In genomic region chr15:51846463-51847230, GRCh38 we compare ENCODE assay signal across 9 cellular contexts. TPM values are rescaled to one million over a fixed set of nuclear protein-coding genes. Genes with fewer than 3 reads are reported as not detected.
DNase-seq lines count a peak whose midpoint lies in the region; ATAC-seq and TF ChIP-seq lines count a peak whose summit lies in the region.
"Had no signal": no experiment of that assay in that cellular context is flagged by ENCODE, and none has a peak within 500 bp of the region (broad histone marks: within the 10 kb centered on the region; RNA-seq: fewer than 3 reads in every experiment).

No MANE protein-coding gene starts in this region.

- H3K23ac ChIP-seq in IMR-90 (ENCODE audit: low read depth, low read length) = no peak overlapping the region

- H2AFZ ChIP-seq in IMR-90 (replicated peaks; ENCODE audit: low read length, poor library complexity) = no peak overlapping the region

- H3K4me3 ChIP-seq in IMR-90 (ENCODE audit: insufficient read depth, low read depth, low read length) (no peak overlapping the region), adrenal gland (no peak overlapping the region)

- H3K14ac ChIP-seq in IMR-90 (replicated peaks; ENCODE audit: low read depth, low read length) = peak overlapping the region; percentile 5; the same call in 1 of the 2 replicates

- peaks cover 22 to 90% of the 10 kb centered on the region in 2 experiments for H3K79me1 ChIP-seq in IMR-90 (ENCODE audit: low read depth in 1 of 2, low read length in 2 of 2)

- H3K9me3 ChIP-seq in IMR-90 (ENCODE audit: control insufficient read depth, insufficient read depth, low read length) = no peaks in the 10 kb centered on the region
- no peaks in the 10 kb centered on the region for H3K9me3 ChIP-seq in adrenal gland (replicated peaks in 1 of 3)

- peaks cover 87% of the 10 kb centered on the region; the same call in 1 of the 2 replicates for H4K20me1 ChIP-seq in IMR-90 (ENCODE audit: insufficient read depth, low read length)

- H3K4me1 ChIP-seq in IMR-90 (ENCODE audit: control insufficient read depth, insufficient read depth, low read length) = peaks cover 20% of the 10 kb centered on the region
- peaks cover 18 to 60% of the 10 kb centered on the region in 2 donors for H3K4me1 ChIP-seq in adrenal gland (replicated peaks in 1 of 2)

- no peak overlapping the region for H2BK15ac ChIP-seq in IMR-90 (ENCODE audit: low read depth, low read length)

- DNase-seq in A172 (ENCODE audit: low spot score) = peak; percentile 58
- peak; percentile 62 for DNase-seq in IMR-90
- DNase-seq in adrenal gland = peak in 1 of 7 donors; percentile 29
- peak; percentile 60 for DNase-seq in kidney tubule cell (ENCODE audit: low spot score)
- no peak for DNase-seq in NCI-H345 treated with DMSO at 0.1 percent for 48 hours (lab: John Stamatoyannopoulos, UW; ENCODE audit: unreplicated experiment)
- no peak for DNase-seq in T-helper 1 cell
- no peak for DNase-seq in activated CD4-positive, alpha-beta T cell treated with anti-CD3 and anti-CD28 coated beads, Interleukin-2, amount 50 U/mL, for 4 hours

- H3K27me3 ChIP-seq in IMR-90 (ENCODE audit: control insufficient read depth, insufficient read depth, low read length) (no peaks in the 10 kb centered on the region), adrenal gland (no peaks in the 10 kb centered on the region)

- no peak overlapping the region for H2AK9ac ChIP-seq in IMR-90 (replicated peaks; ENCODE audit: low read depth, low read length, poor library complexity)

- TF ChIP-seq RAD21 in IMR-90 (IDR thresholded peaks at IDR 0.05; ENCODE audit: low read length) = no peak

- dilution Hi-C loops in IMR-90 (cut with HindIII; ENCODE audit: low sequenced_read_pairs, unreplicated experiment) = no loop called here

- intact Hi-C loops in IMR-90 (cut with micrococcal nuclease) (no loop called here), adrenal gland (cut with DNase I) (no loop called here)

- no CpG with 5 or more reads among the region's 3 CpGs for WGBS in IMR-90 (ENCODE audit: extremely low coverage in 2 of 2, insufficient read length in 1 of 2), 2 experiments
- WGBS in adrenal gland, 4 donors = 48 to 62% (median 56%) methylated on average over 3 of the region's 3 CpGs

- H2BK120ac ChIP-seq in IMR-90 (ENCODE audit: low read depth, low read length) = no peak overlapping the region; the same call in 1 of the 2 replicates

- H2BK5ac ChIP-seq in IMR-90 (ENCODE audit: low read depth, low read length, poor library complexity, severe bottlenecking) = peak overlapping the region; percentile 20

- H3K56ac ChIP-seq in IMR-90 (ENCODE audit: extremely low read depth, insufficient read depth, low read length) = no peak overlapping the region

- no peak overlapping the region for H3K9ac ChIP-seq in IMR-90 (ENCODE audit: low read depth, low read length)
- H3K9ac ChIP-seq: KMS-11 had no signal

- in situ Hi-C loops in IMR-90 (cut with MboI; ENCODE audit: low sequenced_read_pairs) = no loop called here

- H3K27ac ChIP-seq in IMR-90 (ENCODE audit: insufficient read depth, low read length) = peak overlapping the region; percentile 70; the same call in 1 of the 2 replicates
- peak overlapping the region in 3 of 5 donors; percentile 30 to 42 (median 36) for H3K27ac ChIP-seq in adrenal gland
- H3K27ac ChIP-seq: KMS-11 had no signal

- peak overlapping the region; percentile 29; the same call in 1 of the 2 replicates for H3K18ac ChIP-seq in IMR-90 (ENCODE audit: low read depth, low read length)

- CTCF ChIA-PET in IMR-90 (lab: Yijun Ruan, JAX) = interaction anchor here (1.6 kb wide), 1 partner anchor 70 kb away, joined by 4 read pairs; no protein-coding TSS in a partner anchor

- peak overlapping the region; percentile 58; the same call in 1 of the 2 replicates for H4K5ac ChIP-seq in IMR-90 (ENCODE audit: low read depth, low read length)

- peak overlapping the region; percentile 23; the same call in 1 of the 2 replicates for H4K91ac ChIP-seq in IMR-90 (ENCODE audit: insufficient read depth, low read depth, low read length)

- TF ChIP-seq POLR2A in IMR-90 (IDR thresholded peaks at IDR 0.05; ENCODE audit: low read depth, low read length) (no peak), adrenal gland (IDR thresholded peaks at IDR 0.05) (no peak)

- H2AK5ac ChIP-seq in IMR-90 (ENCODE audit: low read depth, low read length) = peak overlapping the region; percentile 20; the same call in 1 of the 2 replicates

- H3K9me1 ChIP-seq in IMR-90 (ENCODE audit: insufficient read depth, low read length) = peaks cover 24% of the 10 kb centered on the region

- H3K4me2 ChIP-seq in IMR-90 (ENCODE audit: low read depth, low read length) = peak overlapping the region; percentile 73
- H3K4me2 ChIP-seq: KMS-11 had no signal

- H2BK20ac ChIP-seq in IMR-90 (ENCODE audit: low read depth, low read length) = no peak overlapping the region

- peak; percentile 57 for ATAC-seq in IMR-90 (ENCODE audit: low read depth)
- no peak for ATAC-seq in GM18502 (IDR thresholded peaks at IDR 0.05; ENCODE audit: poor library complexity, unreplicated experiment)

- peak overlapping the region; percentile 18; the same call in 1 of the 2 replicates for H3K4ac ChIP-seq in IMR-90 (ENCODE audit: low read depth, low read length)

- H3K36me3 ChIP-seq in IMR-90 (ENCODE audit: control insufficient read depth, insufficient read depth, low read length) (no peaks in the 10 kb centered on the region), adrenal gland (replicated peaks in 1 of 2) (no peaks in the 10 kb centered on the region)

- TF ChIP-seq CTCF in IMR-90 (conservative IDR thresholded peaks at IDR 0.05; ENCODE audit: low read depth, low read length) (no peak), adrenal gland (IDR thresholded peaks at IDR 0.05) (no peak)

- BruUV-seq in IMR-90 (replicated peaks; lab: Mats Ljungman, UMichigan) = no TSS peak

- POLR2A ChIA-PET in IMR-90 (lab: Charles Lee; ENCODE audit: unreplicated experiment) = no interaction called here

- H4K8ac ChIP-seq in IMR-90 (ENCODE audit: low read depth in 2 of 2, low read length in 2 of 2) = peak overlapping the region in 1 of 2 experiments; percentile 7; a peak in 1 of 4 replicates

TF ChIP-seq in IMR-90, 13 proteins besides CTCF, POLR2A, EP300 and RAD21:
- TF ChIP-seq SMC3 (IDR thresholded peaks at IDR 0.05; ENCODE audit: low read depth, low read length) (no peak), FOS (IDR thresholded peaks at IDR 0.05; ENCODE audit: low read depth, low read length) (peak; percentile 43), BHLHE40 (IDR thresholded peaks at IDR 0.05; ENCODE audit: low read depth, low read length) (no peak), MAFK (IDR thresholded peaks at IDR 0.05; ENCODE audit: low read depth, low read length) (no peak)

RNA-seq across cellular contexts. Expression of gene TMOD3, which starts 17.2 kb away (rescaled TPM):
- 46.5 and 54.7 TPM in 2 replicates for total RNA-seq in A172 (2014; rRNA removed; shearing (Covaris generic))
- total RNA-seq in IMR-90 (2012; rRNA removed) = 22.0 and 51.1 TPM in 2 replicates
- 7.4 and 10.7 TPM in 2 replicates for polyA plus RNA-seq in IMR-90 (2012; rRNA removed)
- polyA plus RNA-seq in IMR-90 (2012; cell fraction: cytosol; rRNA removed) = 2.5 and 4.7 TPM in 2 replicates
- 2.7 and 5.9 TPM in 2 replicates for polyA plus RNA-seq in IMR-90 (2012; cell fraction: nucleus; rRNA removed; ENCODE audit: low replicate concordance)
- total RNA-seq in adrenal gland = 10 to 100 TPM; 17.4 to 42.5 (median 25.4) TPM
- polyA plus RNA-seq in adrenal gland = 10 to 100 TPM in 1 of 3 donors, 1 to 10 TPM in 2; 3.9 to 18.3 (median 5.5) TPM

Comparison
In these comparisons a context has a peak if more than half of its experiments do, and no peak if none do; other contexts are left out.
1. DNase-seq: peak in A172 (single experiment), IMR-90 (single experiment) and kidney tubule cell (single experiment); none in NCI-H345 treated with DMSO at 0.1 percent for 48 hours (single experiment), T-helper 1 cell (0 of 5) and activated CD4-positive, alpha-beta T cell treated with anti-CD3 and anti-CD28 coated beads, Interleukin-2, amount 50 U/mL, for 4 hours (0 of 2).